In the genomic region with DNA sequence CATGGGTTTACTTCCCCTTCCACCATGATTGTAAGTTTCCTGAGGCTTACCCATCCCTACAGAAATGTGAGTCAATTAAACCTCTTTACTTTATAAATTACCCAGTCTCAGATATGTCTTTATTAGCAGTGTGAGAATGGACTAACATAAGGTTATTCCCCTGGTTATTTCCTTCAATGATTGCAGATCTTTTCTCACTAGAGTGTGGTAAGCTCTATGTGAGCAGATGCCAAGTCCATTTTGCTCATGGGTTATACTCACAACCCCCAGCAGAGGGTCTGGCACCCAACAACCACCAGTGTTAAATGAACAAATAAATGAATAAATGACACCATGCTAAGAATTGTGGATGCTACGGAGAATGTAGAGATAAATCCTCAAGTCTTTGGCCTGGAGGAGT, we compare ENCODE assay signal across 1 cellular context.
TF ChIP-seq lines count a peak whose summit lies in the region.

No MANE protein-coding gene starts in this region.

TF ChIP-seq in GM12878, 131 proteins besides CTCF, POLR2A, EP300 and RAD21 (continued from another document):
- TF ChIP-seq, protein P1, sequence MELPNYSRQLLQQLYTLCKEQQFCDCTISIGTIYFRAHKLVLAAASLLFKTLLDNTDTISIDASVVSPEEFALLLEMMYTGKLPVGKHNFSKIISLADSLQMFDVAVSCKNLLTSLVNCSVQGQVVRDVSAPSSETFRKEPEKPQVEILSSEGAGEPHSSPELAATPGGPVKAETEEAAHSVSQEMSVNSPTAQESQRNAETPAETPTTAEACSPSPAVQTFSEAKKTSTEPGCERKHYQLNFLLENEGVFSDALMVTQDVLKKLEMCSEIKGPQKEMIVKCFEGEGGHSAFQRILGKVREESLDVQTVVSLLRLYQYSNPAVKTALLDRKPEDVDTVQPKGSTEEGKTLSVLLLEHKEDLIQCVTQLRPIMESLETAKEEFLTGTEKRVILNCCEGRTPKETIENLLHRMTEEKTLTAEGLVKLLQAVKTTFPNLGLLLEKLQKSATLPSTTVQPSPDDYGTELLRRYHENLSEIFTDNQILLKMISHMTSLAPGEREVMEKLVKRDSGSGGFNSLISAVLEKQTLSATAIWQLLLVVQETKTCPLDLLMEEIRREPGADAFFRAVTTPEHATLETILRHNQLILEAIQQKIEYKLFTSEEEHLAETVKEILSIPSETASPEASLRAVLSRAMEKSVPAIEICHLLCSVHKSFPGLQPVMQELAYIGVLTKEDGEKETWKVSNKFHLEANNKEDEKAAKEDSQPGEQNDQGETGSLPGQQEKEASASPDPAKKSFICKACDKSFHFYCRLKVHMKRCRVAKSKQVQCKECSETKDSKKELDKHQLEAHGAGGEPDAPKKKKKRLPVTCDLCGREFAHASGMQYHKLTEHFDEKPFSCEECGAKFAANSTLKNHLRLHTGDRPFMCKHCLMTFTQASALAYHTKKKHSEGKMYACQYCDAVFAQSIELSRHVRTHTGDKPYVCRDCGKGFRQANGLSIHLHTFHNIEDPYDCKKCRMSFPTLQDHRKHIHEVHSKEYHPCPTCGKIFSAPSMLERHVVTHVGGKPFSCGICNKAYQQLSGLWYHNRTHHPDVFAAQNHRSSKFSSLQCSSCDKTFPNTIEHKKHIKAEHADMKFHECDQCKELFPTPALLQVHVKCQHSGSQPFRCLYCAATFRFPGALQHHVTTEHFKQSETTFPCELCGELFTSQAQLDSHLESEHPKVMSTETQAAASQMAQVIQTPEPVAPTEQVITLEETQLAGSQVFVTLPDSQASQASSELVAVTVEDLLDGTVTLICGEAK (IDR thresholded peaks at IDR 0.05; ENCODE audit: borderline replicate concordance): no peak
- no peak for TF ChIP-seq LARP7 (IDR thresholded peaks at IDR 0.05)
- TF ChIP-seq GABPA (IDR thresholded peaks at IDR 0.05; ENCODE audit: low read depth): no peak
- TF ChIP-seq SIX5 (IDR thresholded peaks at IDR 0.05; ENCODE audit: low read depth, low read length, severe bottlenecking): no peak
